Comparison of ENCODE assay signal across 23 cellular contexts in genomic region chr4:69075061-69075792, GRCh38. TPM values are rescaled to one million over a fixed set of nuclear protein-coding genes. Genes with fewer than 3 reads are reported as not detected.
DNase-seq lines count a peak whose midpoint lies in the region; ATAC-seq, FAIRE-seq and TF ChIP-seq lines count a peak whose summit lies in the region.
"Had no signal": no experiment of that assay in that cellular context is flagged by ENCODE, and none has a peak within 500 bp of the region (broad histone marks: within the 10 kb centered on the region; RNA-seq: fewer than 3 reads in every experiment).

No MANE protein-coding gene starts in this region.

- H3K79me2 ChIP-seq in GM12878 (ENCODE audit: control insufficient read depth, insufficient read depth, low read length) = no peaks in the 10 kb centered on the region

- peak overlapping the region; percentile 68 for H3K4ac ChIP-seq in IMR-90 (ENCODE audit: low read depth, low read length)

- H3K9me1 ChIP-seq in IMR-90 (ENCODE audit: insufficient read depth, low read length) = no peaks in the 10 kb centered on the region

- H3K4me1 ChIP-seq in IMR-90 (ENCODE audit: control insufficient read depth, insufficient read depth, low read length) (no peaks in the 10 kb centered on the region), GM12878 (ENCODE audit: control insufficient read depth, insufficient read depth, low read length) (no peaks in the 10 kb centered on the region)
- H3K4me1 ChIP-seq in CD8-positive, alpha-beta T cell (ENCODE audit: insufficient read depth, low read length) = no peaks in the 10 kb centered on the region

- H3K27ac ChIP-seq in IMR-90 (ENCODE audit: insufficient read depth, low read length) (no peak overlapping the region), GM12878 (ENCODE audit: control insufficient read depth, insufficient read depth) (no peak overlapping the region)
- no peak overlapping the region for H3K27ac ChIP-seq in CD8-positive, alpha-beta T cell (ENCODE audit: low read depth, low read length)
- H3K27ac ChIP-seq: 22Rv1, RWPE1 had no signal

- no peaks in the 10 kb centered on the region for H3K9me3 ChIP-seq in IMR-90 (ENCODE audit: control insufficient read depth, insufficient read depth, low read length)
- H3K9me3 ChIP-seq in GM12878 (replicated peaks; ENCODE audit: control insufficient read depth, insufficient read depth, low read length) = no peaks in the 10 kb centered on the region; the same call in 2 of the 3 replicates
- H3K9me3 ChIP-seq in CD8-positive, alpha-beta T cell (ENCODE audit: low read length) = no peaks in the 10 kb centered on the region

- no peak overlapping the region for H2AK9ac ChIP-seq in IMR-90 (replicated peaks; ENCODE audit: low read depth, low read length, poor library complexity)

- no peak overlapping the region for H3K27ac Mint-ChIP-seq in CD8-positive, alpha-beta T cell
- H3K27ac Mint-ChIP-seq in endothelial cell (ENCODE audit: unreplicated experiment) = no peak overlapping the region
- H3K27ac Mint-ChIP-seq: CD4-positive, alpha-beta T cell had no signal

- peak overlapping the region; percentile 72; the same call in 1 of the 2 replicates for H3K23ac ChIP-seq in IMR-90 (ENCODE audit: low read depth, low read length)

- H3K4me3 ChIP-seq in IMR-90 (ENCODE audit: insufficient read depth, low read depth, low read length) (no peak overlapping the region), GM12878 (no peak overlapping the region)
- H3K4me3 ChIP-seq in CD8-positive, alpha-beta T cell (ENCODE audit: low read depth, low read length) = no peak overlapping the region

- H4K91ac ChIP-seq in IMR-90 (ENCODE audit: insufficient read depth, low read depth, low read length) = no peak overlapping the region

- no peaks in the 10 kb centered on the region for H3K27me3 Mint-ChIP-seq in CD8-positive, alpha-beta T cell (ENCODE audit: low read depth)
- H3K27me3 Mint-ChIP-seq in endothelial cell (ENCODE audit: unreplicated experiment) = no peaks in the 10 kb centered on the region
- H3K27me3 Mint-ChIP-seq: CD4-positive, alpha-beta T cell had no signal

- BruUV-seq in IMR-90 (replicated peaks; lab: Mats Ljungman, UMichigan) (no TSS peak), GM12878 (replicated peaks; lab: Mats Ljungman, UMichigan) (no TSS peak)

- TF ChIP-seq POLR2A in IMR-90 (IDR thresholded peaks at IDR 0.05; ENCODE audit: low read depth, low read length) (no peak), GM12878 (IDR thresholded peaks at IDR 0.05; ENCODE audit: low read depth, low read length) (no peak)

- CTCF ChIA-PET in IMR-90 (lab: Yijun Ruan, JAX) = no interaction called here
- CTCF ChIA-PET in GM12878 (lab: Yijun Ruan, JAX) = interaction anchor here (1.9 kb wide), 1 partner anchor 14 kb away, joined by 6 read pairs; no protein-coding TSS in a partner anchor
- CTCF ChIA-PET in CD8-positive, alpha-beta T cell (lab: Charles Lee) = no interaction called here

- WGBS in IMR-90 (ENCODE audit: extremely low coverage in 2 of 2, insufficient read length in 1 of 2), 2 experiments = no CpG with 5 or more reads among the region's 4 CpGs
- 20% methylated on average over 4 of the region's 4 CpGs for WGBS in GM12878 (ENCODE audit: insufficient coverage, insufficient replicate concordance, low lambda C conversion rate, missing lambda C conversion rate)

- no peaks in the 10 kb centered on the region for H3K79me1 ChIP-seq in IMR-90 (ENCODE audit: low read depth in 1 of 2, low read length in 2 of 2)

- peak overlapping the region; percentile 2; the same call in 1 of the 2 replicates for H3K4me2 ChIP-seq in IMR-90 (ENCODE audit: low read depth, low read length)
- H3K4me2 ChIP-seq in GM12878 (ENCODE audit: control insufficient read depth, insufficient read depth) = no peak overlapping the region

- ATAC-seq in IMR-90 (ENCODE audit: low read depth) (peak; percentile 54; the same call in 1 of the 2 replicates), GM12878 (peak; percentile 57), GM18519 (IDR thresholded peaks at IDR 0.05; ENCODE audit: low FRiP score, unreplicated experiment) (no peak)
- no peak for ATAC-seq in CD8-positive, alpha-beta T cell

- H3K56ac ChIP-seq in IMR-90 (ENCODE audit: extremely low read depth, insufficient read depth, low read length) = no peak overlapping the region

- peak overlapping the region; percentile 22; the same call in 1 of the 2 replicates for H3K18ac ChIP-seq in IMR-90 (ENCODE audit: low read depth, low read length)

- no peak for FAIRE-seq in GM12878 (lab: Jason Lieb, UNC)

- no peak overlapping the region for H4K8ac ChIP-seq in IMR-90 (ENCODE audit: low read depth in 2 of 2, low read length in 2 of 2)

- H4K20me1 ChIP-seq in IMR-90 (ENCODE audit: insufficient read depth, low read length) (no peaks in the 10 kb centered on the region), GM12878 (ENCODE audit: control insufficient read depth, insufficient read depth) (no peaks in the 10 kb centered on the region)

- RAD21 ChIA-PET in GM12878 (lab: Charles Lee; ENCODE audit: unreplicated experiment) = no interaction called here

- 0 out of 2 replicates have a peak overlapping the region, but pooled peaks have one; percentile 28 for H3K14ac ChIP-seq in IMR-90 (replicated peaks; ENCODE audit: low read depth, low read length)

- peak overlapping the region; percentile 88 for H2BK120ac ChIP-seq in IMR-90 (ENCODE audit: low read depth, low read length)

- no peak overlapping the region for H2BK15ac ChIP-seq in IMR-90 (ENCODE audit: low read depth, low read length)

- no peak overlapping the region for H4K5ac ChIP-seq in IMR-90 (ENCODE audit: low read depth, low read length)

- in situ Hi-C loops in IMR-90 (cut with MboI; ENCODE audit: low sequenced_read_pairs) = no loop called here
- in situ Hi-C loops in GM12878 (cut with MboI) = no loop called here

- POLR2A ChIA-PET in IMR-90 (lab: Charles Lee; ENCODE audit: unreplicated experiment) = no interaction called here
- POLR2A ChIA-PET in GM12878 (lab: Charles Lee) = no interaction called here
- POLR2A ChIA-PET in CD8-positive, alpha-beta T cell (lab: Charles Lee) = no interaction called here

- TF ChIP-seq EP300 in GM12878 (IDR thresholded peaks at IDR 0.05; ENCODE audit: borderline replicate concordance in 1 of 2, control insufficient read depth in 1 of 2, low read depth in 2 of 2, low read length in 2 of 2) = no peak

- TF ChIP-seq RAD21 in IMR-90 (IDR thresholded peaks at IDR 0.05; ENCODE audit: low read length) (no peak), GM12878 (IDR thresholded peaks at IDR 0.05; ENCODE audit: insufficient read depth, low read depth, low read length) (no peak)

- H3K27me3 ChIP-seq in IMR-90 (ENCODE audit: control insufficient read depth, insufficient read depth, low read length) (no peaks in the 10 kb centered on the region), GM12878 (replicated peaks in 1 of 2; ENCODE audit: control insufficient read depth in 2 of 2, insufficient read depth in 2 of 2, low read length in 1 of 2) (no peaks in the 10 kb centered on the region)
- no peaks in the 10 kb centered on the region for H3K27me3 ChIP-seq in CD8-positive, alpha-beta T cell (ENCODE audit: insufficient read depth, low read length)

- no peak for TF ChIP-seq CTCF in IMR-90 (conservative IDR thresholded peaks at IDR 0.05; ENCODE audit: low read depth, low read length)
- no peak for TF ChIP-seq CTCF in GM12878 (IDR thresholded peaks at IDR 0.05 in 2 of 3, conservative IDR thresholded peaks at IDR 0.05 in 1 of 3; ENCODE audit: control insufficient read depth in 2 of 3, extremely low read depth in 1 of 3, insufficient read depth in 1 of 3, low read depth in 3 of 3, low read length in 3 of 3)
- no peak for TF ChIP-seq CTCF in CD8-positive, alpha-beta T cell (IDR thresholded peaks at IDR 0.05)
- no peak for TF ChIP-seq CTCF in endothelial cell (IDR thresholded peaks at IDR 0.05; ENCODE audit: unreplicated experiment)

- peak overlapping the region; percentile 77 for H2BK5ac ChIP-seq in IMR-90 (ENCODE audit: low read depth, low read length, poor library complexity, severe bottlenecking)

- H2AK5ac ChIP-seq in IMR-90 (ENCODE audit: low read depth, low read length) = no peak overlapping the region

- H3K9me3 Mint-ChIP-seq in CD8-positive, alpha-beta T cell = no peaks in the 10 kb centered on the region
- no peaks in the 10 kb centered on the region for H3K9me3 Mint-ChIP-seq in endothelial cell (ENCODE audit: unreplicated experiment)

- H3K4me3 Mint-ChIP-seq in CD8-positive, alpha-beta T cell = no peak overlapping the region
- H3K4me3 Mint-ChIP-seq in endothelial cell (ENCODE audit: unreplicated experiment) = no peak overlapping the region
- H3K4me3 Mint-ChIP-seq: CD4-positive, alpha-beta T cell had no signal

- dilution Hi-C loops in IMR-90 (cut with HindIII; ENCODE audit: low sequenced_read_pairs, unreplicated experiment) = no loop called here

- peak overlapping the region; percentile 77 for H2BK20ac ChIP-seq in IMR-90 (ENCODE audit: low read depth, low read length)

- DNase-seq in A172 (ENCODE audit: low spot score) (peak; percentile 38), IMR-90 (peak; percentile 49), GM12878 (ENCODE audit: low read depth, low spot score) (no peak), kidney tubule cell (ENCODE audit: low spot score) (peak; percentile 77), endothelial cell (ENCODE audit: low spot score) (no peak), mucosa of gallbladder (ENCODE audit: low spot score) (no peak)
- DNase-seq in CD8-positive, alpha-beta T cell = no peak
- DNase-seq: CD4-positive, alpha-beta T cell; DMS53; H7; KG1; NCI-H1417; NCI-H187; NCI-H2107; NCI-H2227 treated with DMSO at 0.1 percent for 48 hours; NCI-H510A treated with DMSO at 0.1 percent for 48 hours; NCI-H774; SIG-M5 had no signal

- SMC1A ChIA-PET in GM12878 (lab: Charles Lee; ENCODE audit: uncharacterized antibody, unreplicated experiment) = no interaction called here

- H3K36me3 ChIP-seq in IMR-90 (ENCODE audit: control insufficient read depth, insufficient read depth, low read length) = no peaks in the 10 kb centered on the region
- H3K36me3 ChIP-seq in GM12878 (ENCODE audit: control insufficient read depth in 2 of 2, insufficient read depth in 2 of 2, low read length in 1 of 2) = no peaks in the 10 kb centered on the region
- no peaks in the 10 kb centered on the region for H3K36me3 ChIP-seq in CD8-positive, alpha-beta T cell (ENCODE audit: insufficient read depth, low read length)

- intact Hi-C loops in IMR-90 (cut with micrococcal nuclease) = no loop called here
- intact Hi-C loops in GM12878 (cut with micrococcal nuclease; ENCODE audit: unreplicated experiment) = no loop called here
- intact Hi-C loops in CD8-positive, alpha-beta T cell (cut with DNase I, micrococcal nuclease) = no loop called here

- no peaks in the 10 kb centered on the region for H3K4me1 Mint-ChIP-seq in CD8-positive, alpha-beta T cell (ENCODE audit: low read depth)
- no peaks in the 10 kb centered on the region for H3K4me1 Mint-ChIP-seq in endothelial cell (ENCODE audit: unreplicated experiment)

- H3K9ac ChIP-seq in IMR-90 (ENCODE audit: low read depth, low read length) (no peak overlapping the region), GM12878 (ENCODE audit: control insufficient read depth, insufficient read depth, low read length) (no peak overlapping the region)

- no peaks in the 10 kb centered on the region for H3K36me3 Mint-ChIP-seq in CD8-positive, alpha-beta T cell
- H3K36me3 Mint-ChIP-seq in endothelial cell (ENCODE audit: low read depth, unreplicated experiment) = no peaks in the 10 kb centered on the region

- no peak overlapping the region for H2AFZ ChIP-seq in IMR-90 (replicated peaks; ENCODE audit: low read length, poor library complexity)
- H2AFZ ChIP-seq in GM12878 (ENCODE audit: control insufficient read depth, low read depth, low read length) = no peak overlapping the region

RNA-seq across cellular contexts. Expression of gene UGT2B7, which starts 21.0 kb away (rescaled TPM):
- 0.22 TPM in 1 of 2 replicates, not detected in the other for total RNA-seq in A172 (2014; rRNA removed; shearing (Covaris generic))
- total RNA-seq in IMR-90 (2012; rRNA removed) (not detected in 2 replicates), GM12878 (2014; rRNA removed) (0.27 and 0.79 TPM in 2 replicates), GM12878 (2014; rRNA removed; fragmentation: Illumina TruSeq; extraction: Trizol) (0.46 and 1.5 TPM in 2 replicates), GM12878 (2021) (0.77 and 1.0 TPM in 2 replicates), endothelial cell (ENCODE audit: unreplicated experiment) (not detected), mucosa of gallbladder (13.9 TPM)
- polyA plus RNA-seq in IMR-90 (2012; rRNA removed) (0.10 TPM in 1 of 2 replicates, not detected in the other), GM12878 (2011; rRNA removed) (2.9 and 3.6 TPM in 2 replicates), GM12878 (2014; fragmentation: Illumina TruSeq; extraction: Trizol) (0.73 TPM in 2 replicates), GM12878 (2014; fragmentation: Nextera tagmentation; extraction: Ambion mirVana) (1 to 10 TPM; 1.5 to 2.1 TPM), GM12878 (2014; rRNA removed) (0.39 and 0.77 TPM in 2 replicates), GM12878 (2016; fragmentation: Nextera tagmentation; extraction: Ambion mirVana) (1 to 10 TPM; 1.0 to 1.3 TPM)
- polyA plus RNA-seq in IMR-90 (2012; cell fraction: cytosol; rRNA removed) = 0.04 TPM in 1 of 2 replicates, not detected in the other
- polyA plus RNA-seq in IMR-90 (2012; cell fraction: nucleus; rRNA removed; ENCODE audit: low replicate concordance) = not detected in 2 replicates
- total RNA-seq in GM12878 (2013; cell fraction: nucleolus; rRNA removed) = 3.9 and 4.6 TPM in 2 replicates
- polyA plus RNA-seq in GM12878 (2011; ENCODE audit: low read depth) = 0.13 TPM
- 1.1 and 1.6 TPM in 2 replicates for polyA plus RNA-seq in GM12878 (2011; cell fraction: cytosol; rRNA removed)
- polyA plus RNA-seq in GM12878 (2011; cell fraction: nucleus; rRNA removed) = 2.6 and 2.9 TPM in 2 replicates
- 0.13 TPM in 1 of 2 replicates, not detected in the other for polyA plus RNA-seq in GM12878 (2012)
- polyA minus RNA-seq in GM12878 (2011; rRNA and poly(A)+ RNA removed) = 2.0 and 2.2 TPM in 2 replicates
- 0.94 TPM in 1 of 2 replicates, not detected in the other for polyA minus RNA-seq in GM12878 (2011; cell fraction: cytosol; rRNA and poly(A)+ RNA removed)
- polyA minus RNA-seq in GM12878 (2011; cell fraction: nucleus; rRNA and poly(A)+ RNA removed) = 3.3 and 3.4 TPM in 2 replicates
- total RNA-seq in CD8-positive, alpha-beta T cell = not detected
- total RNA-seq: CD4-positive, alpha-beta T cell; G401; H7 had no signal
- polyA plus RNA-seq: BJ had no signal

Comparison
In these comparisons a context has a peak if more than half of its experiments do, and no peak if none do; other contexts are left out.
1. DNase-seq: peak in A172 (single experiment), IMR-90 (single experiment) and kidney tubule cell (single experiment); none in GM12878 (single experiment), CD8-positive, alpha-beta T cell (0 of 7), endothelial cell (single experiment) and mucosa of gallbladder (single experiment).
2. ATAC-seq: peak in IMR-90 (single experiment) and GM12878 (single experiment); none in GM18519 (single experiment) and CD8-positive, alpha-beta T cell (single experiment).